ENCODE assay signal across 13 cellular contexts in genomic region chr22:49928571-49929552, GRCh38. TPM values are rescaled to one million over a fixed set of nuclear protein-coding genes. Genes with fewer than 3 reads are reported as not detected.
DNase-seq lines count a peak whose midpoint lies in the region; TF ChIP-seq lines count a peak whose summit lies in the region.
"Had no signal": no experiment of that assay in that cellular context is flagged by ENCODE, and none has a peak within 500 bp of the region (broad histone marks: within the 10 kb centered on the region; RNA-seq: fewer than 3 reads in every experiment).

No MANE protein-coding gene starts in this region.

- CTCF ChIA-PET in HEK293 (lab: Yijun Ruan, JAX) = interaction anchor here (0.7 to 2.4 kb wide), 3 partner anchors 101 to 220 kb away, joined by 3 to 14 read pairs (median 4); no protein-coding TSS in a partner anchor

- H3K27me3 Mint-ChIP-seq in T-helper 2 cell treated with Interferon-gamma antibody and Interleukin-4, amounts not matched to agents 5 μg/mL and 100 μg/mL, for 36 hours (ENCODE audit: low read depth) = no peaks in the 10 kb centered on the region
- H3K27me3 Mint-ChIP-seq: CD4-positive, alpha-beta memory T cell had no signal

- peaks cover 29% of the 10 kb centered on the region for H3K4me1 Mint-ChIP-seq in T-helper 2 cell treated with Interferon-gamma antibody and Interleukin-4, amounts not matched to agents 5 μg/mL and 100 μg/mL, for 36 hours (ENCODE audit: low read depth)

- H3K27ac Mint-ChIP-seq in T-helper 2 cell treated with Interferon-gamma antibody and Interleukin-4, amounts not matched to agents 5 μg/mL and 100 μg/mL, for 36 hours = no peak overlapping the region
- H3K27ac Mint-ChIP-seq: activated T-helper 1 cell treated with anti-CD3 and anti-CD28 coated beads, Interleukin-12 subunit alpha, Interleukin-12 subunit beta, Interleukin-2, Interleukin-4 antibody, amounts not matched to agents 30 ng/mL and 10 ng/mL and 1 ng/mL, durations not matched to agents 14 hours and 24 hours and 36 hours had no signal

- no peak for TF ChIP-seq CTCF in HEK293 (tag by site-specific recombination; IDR thresholded peaks at IDR 0.05)
- no peak for TF ChIP-seq CTCF in coronary artery (IDR thresholded peaks at IDR 0.05)

- H3K4me3 ChIP-seq in HEK293 (ENCODE audit: low read depth, low read length) (no peak overlapping the region), coronary artery (peak overlapping the region; percentile 59), skeletal muscle satellite cell (ENCODE audit: low read length) (no peak overlapping the region)
- H3K4me3 ChIP-seq: MG63 had no signal

- peaks cover 19% of the 10 kb centered on the region for H3K36me3 Mint-ChIP-seq in T-helper 2 cell treated with Interferon-gamma antibody and Interleukin-4, amounts not matched to agents 5 μg/mL and 100 μg/mL, for 36 hours (ENCODE audit: low read depth)

- H3K9ac ChIP-seq in skeletal muscle satellite cell (ENCODE audit: low read depth, low read length) = no peak overlapping the region

- DNase-seq in DMS53 (lab: John Stamatoyannopoulos, UW) (peak; percentile 53), DMS53 treated with DMSO at 0.1 percent for 48 hours (lab: John Stamatoyannopoulos, UW; ENCODE audit: unreplicated experiment) (no peak), coronary artery (ENCODE audit: low spot score) (no peak), T-helper 9 cell (no peak), NCI-H1048 (lab: John Stamatoyannopoulos, UW) (no peak)
- DNase-seq in T-helper 2 cell treated with Interferon-gamma antibody and Interleukin-4, amounts not matched to agents 5 μg/mL and 100 μg/mL, for 36 hours (ENCODE audit: low spot score) = no peak
- DNase-seq: DMS79 treated with DMSO at 0.1 percent for 48 hours, SIG-M5 had no signal

- peak overlapping the region; percentile 49 for H3K4me2 ChIP-seq in skeletal muscle satellite cell (ENCODE audit: low read length)

- H3K4me3 Mint-ChIP-seq in T-helper 2 cell treated with Interferon-gamma antibody and Interleukin-4, amounts not matched to agents 5 μg/mL and 100 μg/mL, for 36 hours = no peak overlapping the region
- H3K4me3 Mint-ChIP-seq: activated T-helper 1 cell treated with anti-CD3 and anti-CD28 coated beads, Interleukin-12 subunit alpha, Interleukin-12 subunit beta, Interleukin-2, Interleukin-4 antibody, amounts not matched to agents 30 ng/mL and 10 ng/mL and 1 ng/mL, durations not matched to agents 14 hours and 24 hours and 36 hours had no signal

- H3K27ac ChIP-seq in HEK293 (ENCODE audit: extremely low read depth, low read depth, low read length) = peak overlapping the region; percentile 16; the same call in 1 of the 2 replicates
- H3K27ac ChIP-seq in coronary artery = no peak overlapping the region

- H3K9me3 Mint-ChIP-seq in T-helper 2 cell treated with Interferon-gamma antibody and Interleukin-4, amounts not matched to agents 5 μg/mL and 100 μg/mL, for 36 hours = no peaks in the 10 kb centered on the region
- H3K9me3 Mint-ChIP-seq: activated T-helper 1 cell treated with anti-CD3 and anti-CD28 coated beads, Interleukin-12 subunit alpha, Interleukin-12 subunit beta, Interleukin-2, Interleukin-4 antibody, amounts not matched to agents 30 ng/mL and 10 ng/mL and 1 ng/mL, durations not matched to agents 14 hours and 24 hours and 36 hours; CD4-positive, alpha-beta memory T cell had no signal

- no peaks in the 10 kb centered on the region for H3K9me3 ChIP-seq in HEK293 (ENCODE audit: control insufficient read depth, insufficient read depth, low read depth, low read length)
- H3K9me3 ChIP-seq in skeletal muscle satellite cell (replicated peaks; ENCODE audit: low read length) = no peaks in the 10 kb centered on the region
- H3K9me3 ChIP-seq: MG63 had no signal

- POLR2A ChIA-PET in HEK293 (lab: Yijun Ruan, JAX) = no interaction called here

- H3K36me3 ChIP-seq in HEK293 (ENCODE audit: control insufficient read depth in 2 of 2, insufficient read depth in 1 of 2, low read length in 2 of 2) = peaks cover 0 to 23% of the 10 kb centered on the region in 2 experiments; a peak in 1 of 3 replicates
- peaks cover 11% of the 10 kb centered on the region for H3K36me3 ChIP-seq in skeletal muscle satellite cell (ENCODE audit: insufficient read depth, low read length)
- H3K36me3 ChIP-seq: MG63 had no signal

- no peaks in the 10 kb centered on the region for H3K4me1 ChIP-seq in HEK293 (ENCODE audit: control insufficient read depth, insufficient read depth, low read length)
- H3K4me1 ChIP-seq in skeletal muscle satellite cell (ENCODE audit: control insufficient read depth, insufficient read depth, low read length) = peaks cover 15% of the 10 kb centered on the region

- H3K27me3 ChIP-seq in skeletal muscle satellite cell (ENCODE audit: control insufficient read depth, insufficient read depth, low read length) = no peaks in the 10 kb centered on the region
- H3K27me3 ChIP-seq: MG63 had no signal

TF ChIP-seq in HEK293, 187 proteins besides CTCF, POLR2A, EP300 and RAD21:
- 0 out of 2 replicates have a peak, but pooled peaks have one; percentile 16 for TF ChIP-seq SP2 (tag by site-specific recombination; IDR thresholded peaks at IDR 0.05)
- TF ChIP-seq ZNF26 (tag by site-specific recombination; IDR thresholded peaks at IDR 0.05) = no peak
- TF ChIP-seq SETDB1 (IDR thresholded peaks at IDR 0.05; ENCODE audit: insufficient read length, low read length) = no peak
- peak; percentile 66 for TF ChIP-seq ZNF423 (tag by site-specific recombination; IDR thresholded peaks at IDR 0.05)
- no peak for TF ChIP-seq GLIS2 (tag by site-specific recombination; IDR thresholded peaks at IDR 0.05)
- no peak for TF ChIP-seq KLF9 (tag by site-specific recombination; IDR thresholded peaks at IDR 0.05; ENCODE audit: low read depth)
- no peak for TF ChIP-seq ZNF548 (tag by site-specific recombination; IDR thresholded peaks at IDR 0.05)
- no peak for TF ChIP-seq ZNF146 (tag by site-specific recombination; IDR thresholded peaks at IDR 0.05)
- TF ChIP-seq ZFHX2 (tag by site-specific recombination; conservative IDR thresholded peaks at IDR 0.05) = peak; percentile 58
- no peak for TF ChIP-seq ZNF426 (tag by site-specific recombination; IDR thresholded peaks at IDR 0.05)
- no peak for TF ChIP-seq KLF16 (tag by site-specific recombination; IDR thresholded peaks at IDR 0.05)
- 0 out of 2 replicates have a peak, but pooled peaks have one; percentile 15 for TF ChIP-seq KLF1 (tag by site-specific recombination; IDR thresholded peaks at IDR 0.05)
- TF ChIP-seq ZNF184 (tag by site-specific recombination; IDR thresholded peaks at IDR 0.05) = no peak
- no peak for TF ChIP-seq ZSCAN18 (tag by site-specific recombination; IDR thresholded peaks at IDR 0.05)
- no peak for TF ChIP-seq ZNF350 (tag by site-specific recombination; IDR thresholded peaks at IDR 0.05)
- peak; percentile 72 for TF ChIP-seq EGR2 (tag by site-specific recombination; IDR thresholded peaks at IDR 0.05; ENCODE audit: low read depth)

RNA-seq across cellular contexts. Expression of gene CRELD2, which starts 10.4 kb away (rescaled TPM):
- total RNA-seq in skeletal muscle satellite cell (2012; rRNA removed) = 72.2 and 86.1 TPM in 2 replicates

RNA-seq across cellular contexts. Expression of gene ALG12, which starts 10.6 kb away (rescaled TPM):
- 13.4 and 21.0 TPM in 2 replicates for total RNA-seq in skeletal muscle satellite cell (2012; rRNA removed)

RNA-seq across cellular contexts. Expression of gene PIM3, which starts 31.7 kb away (rescaled TPM):
- total RNA-seq in skeletal muscle satellite cell (2012; rRNA removed) = 18.3 and 25.6 TPM in 2 replicates
